20 cellular contexts compared by ENCODE assay signal in genomic region chr13:40113644-40114304, GRCh38.
DNase-seq lines count a peak whose midpoint lies in the region; ATAC-seq, FAIRE-seq and TF ChIP-seq lines count a peak whose summit lies in the region.
"Had no signal": no experiment of that assay in that cellular context is flagged by ENCODE, and none has a peak within 500 bp of the region (broad histone marks: within the 10 kb centered on the region; RNA-seq: fewer than 3 reads in every experiment).

No MANE protein-coding gene starts in this region.

- FAIRE-seq in astrocyte (lab: Jason Lieb, UNC) = no peak
- FAIRE-seq: endometrium, TTC549 had no signal

- no peaks in the 10 kb centered on the region for H3K79me2 ChIP-seq in GM23248 (ENCODE audit: insufficient read depth)
- H3K79me2 ChIP-seq in astrocyte (ENCODE audit: insufficient read depth, low read length) = no peaks in the 10 kb centered on the region

- H3K27ac Mint-ChIP-seq in astrocyte (ENCODE audit: unreplicated experiment) = no peak overlapping the region
- H3K27ac Mint-ChIP-seq: activated CD4-positive, alpha-beta T cell treated with anti-CD3 and anti-CD28 coated beads, Interleukin-2, amount 10 ng/mL, durations not matched to agents 7 days and 5 days; H9 had no signal

- ATAC-seq in gastrocnemius medialis (peak; percentile 37 to 42), GM18519 (IDR thresholded peaks at IDR 0.05; ENCODE audit: low FRiP score, unreplicated experiment) (no peak), HG02981 (IDR thresholded peaks at IDR 0.05; ENCODE audit: unreplicated experiment) (no peak)

- in situ Hi-C loops in GM23248 (cut with MboI) = no loop called here
- in situ Hi-C loops in gastrocnemius medialis (cut with MboI; ENCODE audit: low sequenced_read_pairs in 4 of 4) = no loop called here

- H3K9ac ChIP-seq in GM23248 (no peak overlapping the region), astrocyte (ENCODE audit: low read length) (no peak overlapping the region)

- H3K4me1 ChIP-seq in GM23248 (ENCODE audit: insufficient read depth) (peaks cover 33% of the 10 kb centered on the region), astrocyte (ENCODE audit: insufficient read depth, low read length) (peaks cover 24% of the 10 kb centered on the region), gastrocnemius medialis (peaks cover 10 to 18% of the 10 kb centered on the region in 2 donors)

- H3K9me2 ChIP-seq in GM23248 (ENCODE audit: insufficient read depth) = no peaks in the 10 kb centered on the region

- H4K20me1 ChIP-seq in GM23248 (ENCODE audit: insufficient read depth) (no peaks in the 10 kb centered on the region), astrocyte (ENCODE audit: insufficient read depth, low read length) (no peaks in the 10 kb centered on the region)

- H3K9me3 Mint-ChIP-seq in astrocyte (ENCODE audit: unreplicated experiment) = no peaks in the 10 kb centered on the region
- H3K9me3 Mint-ChIP-seq: H9 had no signal

- H3K9me3 ChIP-seq in GM23248 (ENCODE audit: low read depth) (no peaks in the 10 kb centered on the region), astrocyte (ENCODE audit: insufficient read depth, low read depth, low read length) (no peaks in the 10 kb centered on the region), gastrocnemius medialis (no peaks in the 10 kb centered on the region)
- H3K9me3 ChIP-seq: Caco-2 had no signal

- H3K4me3 Mint-ChIP-seq in astrocyte (ENCODE audit: unreplicated experiment) = no peak overlapping the region
- H3K4me3 Mint-ChIP-seq: activated CD4-positive, alpha-beta T cell treated with anti-CD3 and anti-CD28 coated beads, Interleukin-2, amount 10 ng/mL, durations not matched to agents 7 days and 5 days; H9 had no signal

- H3F3A ChIP-seq in GM23248 (ENCODE audit: insufficient read depth) = peaks cover 20% of the 10 kb centered on the region

- H3K4me2 ChIP-seq in GM23248 (ENCODE audit: unreplicated experiment) = no peak overlapping the region
- H3K4me2 ChIP-seq in astrocyte (ENCODE audit: low read length) = no peak overlapping the region

- no peak for TF ChIP-seq POLR2A in gastrocnemius medialis (IDR thresholded peaks at IDR 0.05)

- WGBS in GM23248 (ENCODE audit: low coverage in 1 of 2, low lambda C conversion rate in 2 of 2, missing lambda C conversion rate in 2 of 2), 2 experiments = 74% methylated on average over 8 of the region's 8 CpGs

- no peak overlapping the region for H3K4me3 ChIP-seq in GM23248
- H3K4me3 ChIP-seq in astrocyte (ENCODE audit: insufficient read depth, low read depth, low read length) = no peak overlapping the region
- no peak overlapping the region for H3K4me3 ChIP-seq in fibroblast of villous mesenchyme (ENCODE audit: low read depth, low read length)
- H3K4me3 ChIP-seq in gastrocnemius medialis = no peak overlapping the region
- H3K4me3 ChIP-seq: coronary artery, skin epidermis had no signal

- TF ChIP-seq CTCF in astrocyte (IDR thresholded peaks at IDR 0.05; ENCODE audit: insufficient read depth, low read depth, low read length) = no peak
- no peak for TF ChIP-seq CTCF in fibroblast of villous mesenchyme (IDR thresholded peaks at IDR 0.05; ENCODE audit: insufficient read depth, low read depth, low read length)
- no peak for TF ChIP-seq CTCF in gastrocnemius medialis (IDR thresholded peaks at IDR 0.05 in 4 of 5, conservative IDR thresholded peaks at IDR 0.05 in 1 of 5)

- H3K27me3 ChIP-seq in GM23248 (replicated peaks; ENCODE audit: insufficient read depth) = no peaks in the 10 kb centered on the region
- H3K27me3 ChIP-seq in astrocyte (ENCODE audit: insufficient read depth, low read length) = no peaks in the 10 kb centered on the region
- no peaks in the 10 kb centered on the region for H3K27me3 ChIP-seq in gastrocnemius medialis

- no peaks in the 10 kb centered on the region for H3K36me3 Mint-ChIP-seq in astrocyte (ENCODE audit: low read depth, unreplicated experiment)

- peaks cover 21% of the 10 kb centered on the region for H3K4me1 Mint-ChIP-seq in astrocyte (ENCODE audit: low read depth, unreplicated experiment)

- DNase-seq in GM23248 = peak; percentile 61
- peak; percentile 51 for DNase-seq in astrocyte (ENCODE audit: low read depth)
- DNase-seq in fibroblast of villous mesenchyme (ENCODE audit: low read depth) = peak; percentile 78
- DNase-seq in gastrocnemius medialis = no peak
- no peak for DNase-seq in NCI-H774 (lab: John Stamatoyannopoulos, UW)
- no peak for DNase-seq in NCI-H2171 treated with DMSO at 0.1 percent for 48 hours (lab: John Stamatoyannopoulos, UW)
- DNase-seq: activated CD4-positive, alpha-beta T cell treated with anti-CD3 and anti-CD28 coated beads, Interleukin-2, amount 10 ng/mL, durations not matched to agents 7 days and 5 days; activated CD8-positive, alpha-beta memory T cell treated with anti-CD3 and anti-CD28 coated beads, Interleukin-2, amount 50 U/mL, for 48 hours; activated naive CD4-positive, alpha-beta T cell; Caco-2; H9; NCI-H1417; stimulated activated CD4-positive, alpha-beta T cell treated with anti-CD3 and anti-CD28 coated beads, Interleukin-2, amount 100 ng/mL, for 48 hours had no signal

- no peaks in the 10 kb centered on the region for H3K36me3 ChIP-seq in GM23248 (ENCODE audit: low read depth)
- no peaks in the 10 kb centered on the region for H3K36me3 ChIP-seq in astrocyte (ENCODE audit: insufficient read depth, low read length)
- H3K36me3 ChIP-seq in gastrocnemius medialis = no peaks in the 10 kb centered on the region

- no peak overlapping the region for H3K27ac ChIP-seq in GM23248
- H3K27ac ChIP-seq in astrocyte (ENCODE audit: low read depth, low read length) = no peak overlapping the region
- H3K27ac ChIP-seq in gastrocnemius medialis = peak overlapping the region in 2 of 4 donors; percentile 26 to 40
- H3K27ac ChIP-seq: RWPE1 had no signal

- intact Hi-C loops in gastrocnemius medialis (cut with DNase I; ENCODE audit: low total_unique reads) = loop anchor here (5.0 kb wide), 1 partner anchor 119 kb away; no protein-coding TSS in a partner anchor

- H2AFZ ChIP-seq in GM23248 (no peak overlapping the region), astrocyte (ENCODE audit: low read depth, low read length) (no peak overlapping the region)

- no peaks in the 10 kb centered on the region for H3K27me3 Mint-ChIP-seq in astrocyte (ENCODE audit: low read depth, unreplicated experiment)

Comparison
In these comparisons a context has a peak if more than half of its experiments do, and no peak if none do; other contexts are left out.
1. DNase-seq: peak in GM23248 (single experiment), astrocyte (single experiment) and fibroblast of villous mesenchyme (single experiment); none in gastrocnemius medialis (0 of 2), NCI-H774 (single experiment) and NCI-H2171 treated with DMSO at 0.1 percent for 48 hours (single experiment).
2. ATAC-seq: peak in gastrocnemius medialis (2 of 2); none in GM18519 (single experiment) and HG02981 (single experiment).